In genomic region chr12:53287741-53288216, GRCh38 we compare ENCODE assay signal across 9 cellular contexts. TPM values are rescaled to one million over a fixed set of nuclear protein-coding genes. Genes with fewer than 3 reads are reported as not detected.
DNase-seq lines count a peak whose midpoint lies in the region; TF ChIP-seq lines count a peak whose summit lies in the region.
"Had no signal": no experiment of that assay in that cellular context is flagged by ENCODE, and none has a peak within 500 bp of the region (broad histone marks: within the 10 kb centered on the region; RNA-seq: fewer than 3 reads in every experiment).

No MANE protein-coding gene starts in this region.

- DNase-seq in AG08396 (ENCODE audit: low spot score) (peak; percentile 69), GM19240 (ENCODE audit: insufficient read length, low spot score) (peak; percentile 64), OCI-M1 (lab: John Stamatoyannopoulos, UW) (peak; percentile 65), fibroblast of the aortic adventitia (ENCODE audit: low read depth) (peak; percentile 72), nucleus accumbens (lab: John Stamatoyannopoulos, UW) (peak in 36 of 56 donors; percentile 2 to 77 (median 24)), transverse colon (peak; percentile 79), putamen (ENCODE audit: low spot score) (no peak)
- DNase-seq in activated T-helper 1 cell treated with anti-CD3 and anti-CD28 coated beads, Interleukin-2, amount 50 U/mL, for 16 hours (ENCODE audit: low read depth in 1 of 2, low spot score in 1 of 2), result peak; percentile 54 to 55

- in situ Hi-C loops in transverse colon (cut with MboI; ENCODE audit: low pct_ligation_motif_present in 1 of 4, low pct_unique_long_range_greater_than_20kb in 1 of 4, low sequenced_read_pairs in 3 of 4), result loop anchor here in 3 of 4 donors (10.0 to 25.0 kb wide), 2 partner anchors 73 to 225 kb away; partner anchors contain the start of gene TNS2 (in 1 of the 3)

- TF ChIP-seq POLR2A in transverse colon (IDR thresholded peaks at IDR 0.05), result no peak

- H3K4me1 ChIP-seq in transverse colon, result no peaks in the 10 kb centered on the region

- no peak overlapping the region for H3K27ac ChIP-seq in transverse colon

- intact Hi-C loops in transverse colon (cut with DNase I; ENCODE audit: low total_unique reads), result loop anchor here (5.0 to 10.0 kb wide), 2 partner anchors 70 to 223 kb away; no protein-coding TSS in a partner anchor

- TF ChIP-seq CTCF in fibroblast of the aortic adventitia (IDR thresholded peaks at IDR 0.05; ENCODE audit: insufficient read depth, low read length), result peak; percentile 67
- TF ChIP-seq CTCF in transverse colon (IDR thresholded peaks at IDR 0.05), result peak; percentile 56 to 85 (median 63)

- no peaks in the 10 kb centered on the region for H3K27me3 ChIP-seq in transverse colon

- H3K4me3 ChIP-seq in fibroblast of the aortic adventitia (ENCODE audit: low read depth, low read length) (no peak overlapping the region), transverse colon (no peak overlapping the region)

- H3K9me3 ChIP-seq in transverse colon, result no peaks in the 10 kb centered on the region

- no peak for TF ChIP-seq EP300 in transverse colon (IDR thresholded peaks at IDR 0.05; ENCODE audit: low read depth)

- WGBS in transverse colon (ENCODE audit: low coverage in 1 of 2), 2 donors, result 33 to 80% methylated on average over 1 to 11 of the region's 11 CpGs

- H3K36me3 ChIP-seq in transverse colon, result no peaks in the 10 kb centered on the region

RNA-seq across cellular contexts. Expression of gene PFDN5, which starts 7.6 kb away (rescaled TPM):
- total RNA-seq in fibroblast of the aortic adventitia (ENCODE audit: low replicate concordance) (441 and 577 TPM in 2 replicates), transverse colon (100 to 1,000 TPM; 244 to 451 (median 381) TPM)

RNA-seq across cellular contexts. Expression of gene MYG1, which starts 11.7 kb away (rescaled TPM):
- total RNA-seq in fibroblast of the aortic adventitia (ENCODE audit: low replicate concordance), result 34.8 and 39.5 TPM in 2 replicates
- 10 to 100 TPM; 12.7 to 37.0 (median 24.3) TPM for total RNA-seq in transverse colon

RNA-seq across cellular contexts. Expression of gene ESPL1, which starts 19.7 kb away (rescaled TPM):
- total RNA-seq in fibroblast of the aortic adventitia (ENCODE audit: low replicate concordance) (1.5 and 13.5 TPM in 2 replicates), transverse colon (10 to 100 TPM in 3 of 4 donors, 1 to 10 TPM in 1; 6.5 to 31.8 (median 18.8) TPM)

RNA-seq across cellular contexts. Expression of gene AAAS, which starts 33.6 kb away (rescaled TPM):
- total RNA-seq in fibroblast of the aortic adventitia (ENCODE audit: low replicate concordance) (16.4 and 46.4 TPM in 2 replicates), transverse colon (10 to 100 TPM; 31.8 to 51.6 (median 39.9) TPM)

RNA-seq across cellular contexts. Expression of gene SP7, which starts 48.4 kb away (rescaled TPM):
- not detected in 2 replicates for total RNA-seq in fibroblast of the aortic adventitia (ENCODE audit: low replicate concordance)
- not detected for total RNA-seq in transverse colon
- total RNA-seq: temporal lobe had no signal
